Comparison of ENCODE assay signal across 1 cellular context in genomic region chr4:159101983-159102622, GRCh38.
TF ChIP-seq lines count a peak whose summit lies in the region.

No MANE protein-coding gene starts in this region.

TF ChIP-seq in HepG2, 621 proteins besides CTCF, POLR2A, EP300 and RAD21 (continued from another document and continues in another):
- TF ChIP-seq CC2D1A (CRISPR knock-in tag; IDR thresholded peaks at IDR 0.05) (no peak), BRF2 (CRISPR knock-in tag; IDR thresholded peaks at IDR 0.05) (no peak), ZNF121 (CRISPR knock-in tag; IDR thresholded peaks at IDR 0.05) (0 out of 2 replicates have a peak, but pooled peaks have one; percentile 17), ZNF318 (CRISPR knock-in tag; IDR thresholded peaks at IDR 0.05) (0 out of 2 replicates have a peak, but pooled peaks have one; percentile 18), NPAS2 (CRISPR knock-in tag; IDR thresholded peaks at IDR 0.05; ENCODE audit: borderline replicate concordance) (no peak), ZNF543 (CRISPR knock-in tag; IDR thresholded peaks at IDR 0.05) (no peak), ESRRA (CRISPR knock-in tag; IDR thresholded peaks at IDR 0.05; ENCODE audit: low read depth) (no peak), ZBTB14 (CRISPR knock-in tag; IDR thresholded peaks at IDR 0.05) (no peak), GMEB1 (CRISPR knock-in tag; IDR thresholded peaks at IDR 0.05; ENCODE audit: borderline replicate concordance) (peak; percentile 23; the same call in 1 of the 2 replicates), SMYD3 (CRISPR knock-in tag; IDR thresholded peaks at IDR 0.05) (no peak), KLF16 (CRISPR knock-in tag; IDR thresholded peaks at IDR 0.05) (no peak), TRIM22 (IDR thresholded peaks at IDR 0.05) (no peak), ZBTB21 (CRISPR knock-in tag; IDR thresholded peaks at IDR 0.05) (no peak), ZMAT5 (CRISPR knock-in tag; IDR thresholded peaks at IDR 0.05; ENCODE audit: borderline replicate concordance, low read depth) (no peak), MATR3 (CRISPR knock-in tag; IDR thresholded peaks at IDR 0.05) (no peak), TCF12 (IDR thresholded peaks at IDR 0.05) (no peak), TCF12 (CRISPR knock-in tag; IDR thresholded peaks at IDR 0.05) (no peak), ZNF224 (CRISPR knock-in tag; IDR thresholded peaks at IDR 0.05) (no peak), ZNF280B (CRISPR knock-in tag; IDR thresholded peaks at IDR 0.05; ENCODE audit: borderline replicate concordance) (no peak), ZSCAN30 (CRISPR knock-in tag; IDR thresholded peaks at IDR 0.05) (no peak), DMTF1 (CRISPR knock-in tag; IDR thresholded peaks at IDR 0.05) (no peak), THYN1 (CRISPR knock-in tag; IDR thresholded peaks at IDR 0.05; ENCODE audit: borderline replicate concordance, low read depth) (no peak), THAP8 (CRISPR knock-in tag; IDR thresholded peaks at IDR 0.05; ENCODE audit: borderline replicate concordance) (no peak), SCMH1 (CRISPR knock-in tag; IDR thresholded peaks at IDR 0.05; ENCODE audit: borderline replicate concordance) (no peak), ZNF33A (CRISPR knock-in tag; IDR thresholded peaks at IDR 0.05; ENCODE audit: borderline replicate concordance) (no peak), ARNTL (CRISPR knock-in tag; IDR thresholded peaks at IDR 0.05) (no peak), ZNF792 (CRISPR knock-in tag; IDR thresholded peaks at IDR 0.05) (no peak), PLRG1 (conservative IDR thresholded peaks at IDR 0.05) (no peak), PAWR (CRISPR knock-in tag; IDR thresholded peaks at IDR 0.05; ENCODE audit: borderline replicate concordance) (no peak), CSRNP1 (CRISPR knock-in tag; IDR thresholded peaks at IDR 0.05) (no peak), IRX3 (CRISPR knock-in tag; IDR thresholded peaks at IDR 0.05; ENCODE audit: borderline replicate concordance, low read depth) (0 out of 2 replicates have a peak, but pooled peaks have one; percentile 2), PREB (CRISPR knock-in tag; IDR thresholded peaks at IDR 0.05) (no peak)
